In the genomic region with DNA sequence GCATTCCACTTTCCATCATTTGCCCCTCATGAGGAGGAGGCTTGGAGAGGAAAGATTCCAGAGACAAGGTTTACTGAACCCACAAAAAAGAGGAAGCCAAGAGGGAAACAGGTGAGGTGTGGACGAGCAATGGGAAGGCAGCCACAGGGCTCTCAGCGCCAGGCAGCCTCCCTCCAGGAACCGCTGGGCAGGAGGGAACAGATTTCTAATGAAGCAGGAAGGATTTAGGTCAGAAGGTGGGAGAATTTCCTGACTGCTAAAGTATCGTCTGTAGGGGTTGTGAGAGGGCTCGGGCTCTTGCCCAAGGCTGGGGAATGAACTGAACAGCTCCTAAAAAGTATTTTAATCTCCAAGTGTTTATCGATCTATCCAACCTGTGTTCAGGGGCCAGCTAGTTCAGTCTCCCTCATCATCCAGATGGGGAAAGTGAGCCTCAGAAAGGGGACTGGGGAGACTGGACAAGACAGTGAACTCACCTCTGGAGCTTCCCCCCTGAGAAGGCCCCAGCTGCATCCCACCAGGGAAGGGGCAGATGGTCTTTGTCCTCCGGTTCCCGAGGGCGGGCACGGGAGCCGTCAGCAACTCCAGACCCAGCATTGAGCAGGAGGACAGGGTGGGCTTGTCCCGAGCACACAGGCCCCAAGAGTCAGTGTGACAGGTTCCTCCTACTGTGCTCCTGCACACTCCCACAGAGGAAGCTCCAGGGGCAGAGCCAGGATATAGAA, we compare ENCODE assay signal across 16 cellular contexts. TPM values are rescaled to one million over a fixed set of nuclear protein-coding genes. Genes with fewer than 3 reads are reported as not detected.
A peak's percentile ranks its signal among the peaks of the same experiment; 100 is the strongest.
DNase-seq lines count a peak whose midpoint lies in the region; ATAC-seq and TF ChIP-seq lines count a peak whose summit lies in the region.
"Had no signal": no experiment of that assay in that cellular context is flagged by ENCODE, and none has a peak within 500 bp of the region (broad histone marks: within the 10 kb centered on the region; RNA-seq: fewer than 3 reads in every experiment).

No MANE protein-coding gene starts in this region.

- H3K9me3 Mint-ChIP-seq in H9 (no peaks in the 10 kb centered on the region), Caco-2 (ENCODE audit: unreplicated experiment) (no peaks in the 10 kb centered on the region)
- H3K9me3 Mint-ChIP-seq: activated T-helper 2 cell treated with anti-CD3 and anti-CD28 coated beads, Interferon-gamma antibody, Interleukin-2, Interleukin-4, amounts not matched to agents 10 μg/mL and 5 μg/mL and 100 μg/mL, durations not matched to agents 14 hours and 24 hours and 36 hours; central memory CD8-positive, alpha-beta T cell had no signal

- TF ChIP-seq CTCF in H9 (conservative IDR thresholded peaks at IDR 0.05): no peak
- TF ChIP-seq CTCF in RWPE1 (conservative IDR thresholded peaks at IDR 0.05; ENCODE audit: low read depth): no peak; the same call in 1 of the 2 replicates
- no peak for TF ChIP-seq CTCF in gastroesophageal sphincter (IDR thresholded peaks at IDR 0.05)
- TF ChIP-seq CTCF in Caco-2 (IDR thresholded peaks at IDR 0.05; ENCODE audit: insufficient read depth in 1 of 2, low read depth in 1 of 2, low read length in 1 of 2, severe bottlenecking in 1 of 2, unreplicated experiment in 1 of 2): no peak

- H3K4me1 ChIP-seq in H9 (ENCODE audit: insufficient read depth, low read length) (no peaks in the 10 kb centered on the region), gastroesophageal sphincter (peaks cover 0 to 73% (median 24%) of the 10 kb centered on the region in 3 donors), Caco-2 (peaks cover 19% of the 10 kb centered on the region)

- H2BK20ac ChIP-seq in H9 (ENCODE audit: low read depth, low read length, poor library complexity, severe bottlenecking): no peak overlapping the region

- no peak for DNase-seq in H9
- DNase-seq in RWPE1 (ENCODE audit: low spot score): no peak
- DNase-seq in retina: peak; percentile 77
- no peak for DNase-seq in NCI-H2029 (lab: John Stamatoyannopoulos, UW)
- DNase-seq in amygdala (lab: John Stamatoyannopoulos, UW): no peak
- DNase-seq in Caco-2: no peak
- DNase-seq: activated CD4-positive, alpha-beta T cell treated with anti-CD3 and anti-CD28 coated beads for 36 hours; HCEC 1CT; Karpas-422; NCI-H1092 treated with DMSO at 0.1 percent for 48 hours; NCI-H748 treated with DMSO at 0.1 percent for 48 hours had no signal

- no peak overlapping the region for H3K14ac ChIP-seq in H9 (ENCODE audit: insufficient read depth, low read length)

- WGBS in H9 (ENCODE audit: extremely low coverage, insufficient read length, low lambda C conversion rate): no CpG with 5 or more reads among the region's 12 CpGs
- 30 to 38% methylated on average over 4 to 6 of the region's 12 CpGs for WGBS in gastroesophageal sphincter (ENCODE audit: low coverage in 1 of 2), 2 donors

- H3K4me3 Mint-ChIP-seq in H9 (no peak overlapping the region), Caco-2 (ENCODE audit: unreplicated experiment) (no peak overlapping the region)
- H3K4me3 Mint-ChIP-seq: activated CD4-positive, alpha-beta T cell treated with anti-CD3 and anti-CD28 coated beads for 36 hours; central memory CD8-positive, alpha-beta T cell had no signal

- H2AK5ac ChIP-seq in H9 (ENCODE audit: insufficient read length, low read length): no peak overlapping the region

- no peaks in the 10 kb centered on the region for H3K79me1 ChIP-seq in H9 (ENCODE audit: insufficient read depth, low read depth, low read length, poor library complexity, severe bottlenecking)

- BruUV-seq in Caco-2 (replicated peaks; lab: Mats Ljungman, UMichigan): no TSS peak

- H3K36me3 ChIP-seq in gastroesophageal sphincter (peaks cover 0 to 10% of the 10 kb centered on the region in 2 donors), Caco-2 (ENCODE audit: control insufficient read depth, insufficient read depth, low read length) (no peaks in the 10 kb centered on the region)

- H3K79me2 ChIP-seq in H9 (ENCODE audit: insufficient read depth, low read length): no peaks in the 10 kb centered on the region

- H3K9me3 ChIP-seq in H9 (ENCODE audit: control insufficient read depth, low read depth, low read length): no peaks in the 10 kb centered on the region
- no peaks in the 10 kb centered on the region for H3K9me3 ChIP-seq in gastroesophageal sphincter
- H3K9me3 ChIP-seq in Caco-2: no peaks in the 10 kb centered on the region

- H3K27ac ChIP-seq in H9 (ENCODE audit: insufficient read length, low read depth, low read length): no peak overlapping the region
- H3K27ac ChIP-seq in RWPE1: peak overlapping the region; percentile 53
- H3K27ac ChIP-seq in gastroesophageal sphincter: peak overlapping the region in 3 of 4 donors; percentile 15 to 56 (median 46)
- H3K27ac ChIP-seq: SK-N-MC had no signal

- H3K4me2 ChIP-seq in H9 (ENCODE audit: insufficient read depth, insufficient read length, low read length): no peak overlapping the region

- CTCF ChIA-PET in RWPE1 (lab: Yijun Ruan, JAX) (interaction anchor here (0.6 to 1.7 kb wide), 5 partner anchors 9 to 63 kb away, joined by 3 to 8 read pairs (median 3); no protein-coding TSS in a partner anchor), Caco-2 (lab: Charles Lee) (interaction anchor here (1.0 to 1.7 kb wide), 2 partner anchors 9 to 14 kb away, joined by 3 to 8 read pairs; no protein-coding TSS in a partner anchor)

- H2BK120ac ChIP-seq in H9 (ENCODE audit: low read depth, low read length, poor library complexity, severe bottlenecking): no peak overlapping the region

- H3K4me3 ChIP-seq in gastroesophageal sphincter (no peak overlapping the region), Caco-2 (ENCODE audit: low read depth, low read length) (no peak overlapping the region)
- H3K4me3 ChIP-seq: SK-N-MC, skin epidermis had no signal

- no peak for TF ChIP-seq POLR2A in gastroesophageal sphincter (IDR thresholded peaks at IDR 0.05)

- H3K27me3 Mint-ChIP-seq in H9 (ENCODE audit: low read depth): peaks cover 3% of the 10 kb centered on the region
- H3K27me3 Mint-ChIP-seq in Caco-2 (ENCODE audit: insufficient read depth, unreplicated experiment): no peaks in the 10 kb centered on the region
- H3K27me3 Mint-ChIP-seq: activated CD4-positive, alpha-beta T cell treated with anti-CD3 and anti-CD28 coated beads for 36 hours; central memory CD8-positive, alpha-beta T cell had no signal

- no peak overlapping the region for H2BK5ac ChIP-seq in H9 (ENCODE audit: insufficient read length, low read length)

- no peak overlapping the region for H3K56ac ChIP-seq in H9 (ENCODE audit: insufficient read length, low read depth, low read length)

- no peak overlapping the region for H3K4ac ChIP-seq in H9 (ENCODE audit: low read depth, low read length)

- H3T11ph ChIP-seq in H9 (ENCODE audit: low read length): no peak overlapping the region

- H2BK12ac ChIP-seq in H9 (ENCODE audit: insufficient read length, low read depth, low read length): no peak overlapping the region

- H2AFZ ChIP-seq in H9 (ENCODE audit: low read length): no peak overlapping the region

- TF ChIP-seq EP300 in gastroesophageal sphincter (IDR thresholded peaks at IDR 0.05): no peak

- H4K91ac ChIP-seq in H9 (ENCODE audit: insufficient read length, low read depth, low read length): no peak overlapping the region

- H3K23ac ChIP-seq in H9 (ENCODE audit: insufficient read length, low read depth, low read length): no peak overlapping the region

- H3K27ac Mint-ChIP-seq in H9 (peak overlapping the region in 2 of 3 experiments; percentile 35 to 80; a peak in 4 of 7 replicates), Caco-2 (ENCODE audit: unreplicated experiment) (no peak overlapping the region)
- H3K27ac Mint-ChIP-seq: activated CD4-positive, alpha-beta T cell treated with anti-CD3 and anti-CD28 coated beads for 36 hours; activated T-helper 2 cell treated with anti-CD3 and anti-CD28 coated beads, Interferon-gamma antibody, Interleukin-2, Interleukin-4, amounts not matched to agents 10 μg/mL and 5 μg/mL and 100 μg/mL, durations not matched to agents 14 hours and 24 hours and 36 hours had no signal

- no peak overlapping the region for H3K9ac ChIP-seq in H9 (ENCODE audit: extremely low read depth, insufficient read length, low read length)

- POLR2A ChIA-PET in RWPE1 (lab: Yijun Ruan, JAX; ENCODE audit: low non-redundant PET): no interaction called here
- POLR2A ChIA-PET in Caco-2 (lab: Charles Lee): no interaction called here

- intact Hi-C loops in Caco-2 (cut with micrococcal nuclease; ENCODE audit: unreplicated experiment): no loop called here

- H4K5ac ChIP-seq in H9 (ENCODE audit: insufficient read length, low read depth, low read length): no peak overlapping the region

- H3K36me3 Mint-ChIP-seq in H9 (ENCODE audit: insufficient read depth in 1 of 3, low read depth in 3 of 3) (no peaks in the 10 kb centered on the region), Caco-2 (ENCODE audit: insufficient read depth, unreplicated experiment) (no peaks in the 10 kb centered on the region)

- no peaks in the 10 kb centered on the region for H3K27me3 ChIP-seq in H9 (ENCODE audit: insufficient read depth, low read length)
- H3K27me3 ChIP-seq in gastroesophageal sphincter: no peaks in the 10 kb centered on the region
- H3K27me3 ChIP-seq in Caco-2 (replicated peaks; ENCODE audit: control insufficient read depth, insufficient read depth, low read length): no peaks in the 10 kb centered on the region

- no peak for ATAC-seq in gastroesophageal sphincter
- ATAC-seq: activated CD4-positive, alpha-beta T cell treated with anti-CD3 and anti-CD28 coated beads for 36 hours had no signal

- H3K18ac ChIP-seq in H9 (ENCODE audit: insufficient read length, low read depth, low read length): no peak overlapping the region

- H2BK15ac ChIP-seq in H9 (ENCODE audit: low read depth, low read length): no peak overlapping the region

- H3K23me2 ChIP-seq in H9 (ENCODE audit: insufficient read length, low read depth, low read length, poor library complexity, severe bottlenecking): no peaks in the 10 kb centered on the region

- H3K4me1 Mint-ChIP-seq in H9 (peaks cover 17 to 23% of the 10 kb centered on the region in 2 experiments), Caco-2 (ENCODE audit: low read depth, unreplicated experiment) (no peaks in the 10 kb centered on the region)

- H4K8ac ChIP-seq in H9 (replicated peaks; ENCODE audit: insufficient read length, low read depth, low read length): no peak overlapping the region

- H4K20me1 ChIP-seq in H9 (ENCODE audit: control insufficient read depth, insufficient read depth, insufficient read length): no peaks in the 10 kb centered on the region

RNA-seq across cellular contexts. Expression of gene LOXL1, which starts 10.5 kb away (rescaled TPM):
- total RNA-seq in H9 (2021) (6.9 and 9.1 TPM in 2 replicates), gastroesophageal sphincter (10 to 100 TPM; 22.9 to 63.0 (median 34.5) TPM), Caco-2 (2022) (1.3 and 3.7 TPM in 2 replicates)

RNA-seq across cellular contexts. Expression of gene STOML1, which starts 55.3 kb away (rescaled TPM):
- total RNA-seq in H9 (2021) (2.5 and 2.9 TPM in 2 replicates), gastroesophageal sphincter (10 to 100 TPM in 3 of 4 donors, 1 to 10 TPM in 1; 8.1 to 21.7 (median 13.7) TPM), Caco-2 (2022) (7.6 TPM in 2 replicates)

RNA-seq across cellular contexts. Expression of gene PML, which starts 57.8 kb away (rescaled TPM):
- 23.6 and 24.6 TPM in 2 replicates for total RNA-seq in H9 (2021)
- total RNA-seq in gastroesophageal sphincter: 10 to 100 TPM; 24.1 to 75.1 (median 52.1) TPM
- total RNA-seq in Caco-2 (2022): 18.7 and 19.5 TPM in 2 replicates
